ENCODE assay signal across 8 cellular contexts in genomic region chr15:80970658-80971057, GRCh38.
"Had no signal": no experiment of that assay in that cellular context is flagged by ENCODE, and none has a peak within 500 bp of the region (broad histone marks: within the 10 kb centered on the region; RNA-seq: fewer than 3 reads in every experiment).

No MANE protein-coding gene starts in this region.

- H3K27ac ChIP-seq: hepatocyte, ovary, psoas muscle, skin epidermis, testis, upper lobe of left lung had no signal

- H3K27me3 ChIP-seq: hepatocyte, ovary, testis, upper lobe of left lung had no signal

- H3K9me3 ChIP-seq: ovary, psoas muscle, testis, upper lobe of left lung had no signal

- H3K27me3 Mint-ChIP-seq: activated CD4-positive, alpha-beta T cell treated with anti-CD3 and anti-CD28 coated beads for 36 hours; naive thymus-derived CD4-positive, alpha-beta T cell had no signal

- H3K36me3 ChIP-seq: ovary had no signal

- H3K4me2 ChIP-seq: hepatocyte had no signal

- H3K4me3 Mint-ChIP-seq: activated CD4-positive, alpha-beta T cell treated with anti-CD3 and anti-CD28 coated beads for 36 hours; naive thymus-derived CD4-positive, alpha-beta T cell had no signal

- H3K27ac Mint-ChIP-seq: activated CD4-positive, alpha-beta T cell treated with anti-CD3 and anti-CD28 coated beads for 36 hours had no signal

- H2AFZ ChIP-seq: hepatocyte had no signal

- H3K9me3 Mint-ChIP-seq: naive thymus-derived CD4-positive, alpha-beta T cell had no signal

- H3K4me3 ChIP-seq: hepatocyte, ovary, psoas muscle, skin epidermis, testis, upper lobe of left lung had no signal
